8 cellular contexts compared by ENCODE assay signal in genomic region chr12:71014180-71014785, GRCh38.
DNase-seq lines count a peak whose midpoint lies in the region; ATAC-seq and TF ChIP-seq lines count a peak whose summit lies in the region.

No MANE protein-coding gene starts in this region.

- peak; percentile 88 for ATAC-seq in sciatic nerve
- ATAC-seq in GM21381 (IDR thresholded peaks at IDR 0.05; ENCODE audit: unreplicated experiment), result no peak
- no peak for ATAC-seq in natural killer cell treated with Interleukin-12 subunit alpha and Interleukin-12 subunit beta and Interleukin-15 and Interleukin-18, amount 100 ng/mL, for 72 hours

- peak; percentile 40 for TF ChIP-seq CTCF in fibroblast of villous mesenchyme (IDR thresholded peaks at IDR 0.05; ENCODE audit: insufficient read depth, low read depth, low read length)

- H3K4me3 ChIP-seq in fibroblast of villous mesenchyme (ENCODE audit: low read depth, low read length), result no peak overlapping the region

- H3K27ac Mint-ChIP-seq in natural killer cell treated with Interleukin-12 subunit alpha and Interleukin-12 subunit beta and Interleukin-15 and Interleukin-18, amount 100 ng/mL, for 72 hours, result no peak overlapping the region

- H3K36me3 Mint-ChIP-seq in natural killer cell treated with Interleukin-12 subunit alpha and Interleukin-12 subunit beta and Interleukin-15 and Interleukin-18, amount 100 ng/mL, for 72 hours, result no peaks in the 10 kb centered on the region

- H3K27me3 Mint-ChIP-seq in natural killer cell treated with Interleukin-12 subunit alpha and Interleukin-12 subunit beta and Interleukin-15 and Interleukin-18, amount 100 ng/mL, for 72 hours, result no peaks in the 10 kb centered on the region

- H3K9me3 Mint-ChIP-seq in natural killer cell treated with Interleukin-12 subunit alpha and Interleukin-12 subunit beta and Interleukin-15 and Interleukin-18, amount 100 ng/mL, for 72 hours, result peaks cover 5% of the 10 kb centered on the region

- H3K4me3 Mint-ChIP-seq in natural killer cell treated with Interleukin-12 subunit alpha and Interleukin-12 subunit beta and Interleukin-15 and Interleukin-18, amount 100 ng/mL, for 72 hours, result no peak overlapping the region

- intact Hi-C loops in sciatic nerve (cut with DNase I), result no loop called here

- DNase-seq in HCEC 1CT (peak; percentile 73), OCI-M1 (lab: John Stamatoyannopoulos, UW) (peak; percentile 70), fibroblast of villous mesenchyme (ENCODE audit: low read depth) (peak; percentile 47), sciatic nerve (ENCODE audit: low spot score) (no peak), NCI-H2029 (lab: John Stamatoyannopoulos, UW) (no peak), amygdala (lab: John Stamatoyannopoulos, UW) (no peak)
- no peak for DNase-seq in natural killer cell treated with Interleukin-12 subunit alpha and Interleukin-12 subunit beta and Interleukin-15 and Interleukin-18, amount 100 ng/mL, for 72 hours (ENCODE audit: low spot score)

- no peaks in the 10 kb centered on the region for H3K4me1 Mint-ChIP-seq in natural killer cell treated with Interleukin-12 subunit alpha and Interleukin-12 subunit beta and Interleukin-15 and Interleukin-18, amount 100 ng/mL, for 72 hours (ENCODE audit: low read depth in 2 of 2)

Comparison
In these comparisons a context has a peak if more than half of its experiments do, and no peak if none do; other contexts are left out.
1. DNase-seq: peak in HCEC 1CT (single experiment), OCI-M1 (single experiment) and fibroblast of villous mesenchyme (single experiment); none in sciatic nerve (single experiment), NCI-H2029 (single experiment), natural killer cell treated with Interleukin-12 subunit alpha and Interleukin-12 subunit beta and Interleukin-15 and Interleukin-18, amount 100 ng/mL, for 72 hours (single experiment) and amygdala (0 of 56).